In the genomic region with DNA sequence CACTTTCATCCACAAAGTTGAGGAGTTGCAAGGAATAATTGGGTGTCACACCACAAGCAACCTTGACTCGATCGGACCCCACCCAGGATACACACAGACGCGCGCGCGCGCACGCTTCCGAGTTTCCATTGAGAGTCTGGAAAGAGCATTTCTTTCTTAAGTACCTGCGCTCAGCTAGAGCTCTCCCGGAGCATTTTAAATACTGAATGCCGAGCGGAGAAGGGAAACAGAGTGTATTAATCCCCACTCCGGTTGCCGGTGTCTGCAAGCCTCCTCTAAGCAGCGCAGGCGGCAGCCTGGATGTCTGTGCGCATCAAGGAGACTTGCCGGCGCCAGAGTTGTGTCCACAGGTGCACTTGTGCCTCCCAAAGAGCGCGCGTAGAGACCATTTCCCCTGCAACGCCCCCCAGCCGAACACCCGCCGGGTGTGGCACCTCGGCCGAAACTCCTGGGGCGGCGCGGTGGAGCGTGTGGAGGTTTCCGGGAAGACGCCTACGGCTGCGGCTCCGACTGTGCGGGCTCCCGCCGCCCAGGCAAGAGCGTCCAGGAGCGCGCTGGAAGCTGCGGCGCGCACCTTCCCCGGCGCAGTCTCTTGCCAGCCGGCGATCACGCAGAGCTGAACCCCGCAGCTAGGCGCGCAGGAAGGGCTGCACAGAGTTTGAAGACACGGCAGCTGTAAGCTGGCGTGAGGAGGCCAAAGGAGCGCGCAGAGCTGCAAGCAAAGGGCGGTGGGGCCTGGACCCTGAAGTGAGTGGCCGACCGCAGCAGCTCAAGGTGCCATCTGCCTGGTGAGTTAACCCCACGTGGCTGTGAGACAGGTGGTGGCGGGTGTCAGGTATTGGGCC, we compare ENCODE assay signal across 9 cellular contexts. TPM values are rescaled to one million over a fixed set of nuclear protein-coding genes. Genes with fewer than 3 reads are reported as not detected.
DNase-seq lines count a peak whose midpoint lies in the region; ATAC-seq and TF ChIP-seq lines count a peak whose summit lies in the region.
"Had no signal": no experiment of that assay in that cellular context is flagged by ENCODE, and none has a peak within 500 bp of the region (broad histone marks: within the 10 kb centered on the region; RNA-seq: fewer than 3 reads in every experiment).

No MANE protein-coding gene starts in this region.

- H3K27me3 ChIP-seq in body of pancreas: peaks cover 0 to 78% of the 10 kb centered on the region in 2 donors

- peak; percentile 23 for ATAC-seq in body of pancreas
- ATAC-seq in GM19324 (IDR thresholded peaks at IDR 0.05; ENCODE audit: low FRiP score, unreplicated experiment): no peak

- H3K4me3 ChIP-seq in body of pancreas: no peak overlapping the region
- H3K4me3 ChIP-seq in mesodermal cell (ENCODE audit: extremely low read depth, insufficient read depth, low read length, poor library complexity, severe bottlenecking): peak overlapping the region; percentile 22

- H3K36me3 ChIP-seq in body of pancreas (replicated peaks in 1 of 2; ENCODE audit: insufficient read depth in 1 of 2, low read depth in 2 of 2) (no peaks in the 10 kb centered on the region), mesodermal cell (ENCODE audit: control insufficient read depth, insufficient read depth, low read length) (no peaks in the 10 kb centered on the region)

- TF ChIP-seq POLR2A in body of pancreas (IDR thresholded peaks at IDR 0.05): no peak

- TF ChIP-seq RAD21 in Ishikawa (IDR thresholded peaks at IDR 0.05; ENCODE audit: low read depth): no peak

- peaks cover 0 to 5% (median 0%) of the 10 kb centered on the region in 3 donors for H3K9me3 ChIP-seq in body of pancreas
- no peaks in the 10 kb centered on the region for H3K9me3 ChIP-seq in mesodermal cell (ENCODE audit: control insufficient read depth, low read length)

- DNase-seq in body of pancreas (peak in 2 of 4 donors; percentile 17 to 20), substantia nigra (lab: John Stamatoyannopoulos, UW) (no peak), cortex of kidney (lab: John Stamatoyannopoulos, UW) (no peak), glomerular visceral epithelial cell (ENCODE audit: extremely low spot score) (no peak)
- DNase-seq: NCI-H226 had no signal

- 5 to 11% methylated on average over 26 to 65 of the region's 65 CpGs for WGBS in body of pancreas, 2 donors
- WGBS in mesodermal cell (ENCODE audit: insufficient coverage in 2 of 2), 2 experiments: 0 to 1% methylated on average over 47 to 52 of the region's 65 CpGs

- intact Hi-C loops in body of pancreas (cut with DNase I): no loop called here

- TF ChIP-seq EP300 in Ishikawa (IDR thresholded peaks at IDR 0.05; ENCODE audit: borderline replicate concordance): no peak

- no peak for TF ChIP-seq CTCF in 22Rv1 (IDR thresholded peaks at IDR 0.05)
- no peak for TF ChIP-seq CTCF in body of pancreas (IDR thresholded peaks at IDR 0.05)

- peak overlapping the region; percentile 85 for H3K27ac ChIP-seq in 22Rv1
- H3K27ac ChIP-seq in body of pancreas: no peak overlapping the region
- no peak overlapping the region for H3K27ac ChIP-seq in mesodermal cell (ENCODE audit: low read depth, low read length, severe bottlenecking)
- H3K27ac ChIP-seq in substantia nigra (ENCODE audit: low read depth, low read length, poor library complexity, severe bottlenecking): no peak overlapping the region

- H3K4me1 ChIP-seq in body of pancreas (peaks cover 41% of the 10 kb centered on the region), mesodermal cell (ENCODE audit: control insufficient read depth, insufficient read depth, low read length, poor library complexity, severe bottlenecking) (peaks cover 12% of the 10 kb centered on the region)

TF ChIP-seq in Ishikawa, 13 proteins besides CTCF, POLR2A, EP300 and RAD21:
- TF ChIP-seq TCF12 (IDR thresholded peaks at IDR 0.05; ENCODE audit: low read depth) (0 out of 2 replicates have a peak, but pooled peaks have one; percentile 27), CEBPB (IDR thresholded peaks at IDR 0.05) (no peak), TAF1 (IDR thresholded peaks at IDR 0.05; ENCODE audit: low read depth) (no peak)

RNA-seq across cellular contexts. Expression of gene FEZF1, which starts 1.1 kb away (rescaled TPM):
- not detected for total RNA-seq in body of pancreas
- not detected for polyA plus RNA-seq in mesodermal cell (2013, experiment 1 of 2)
- polyA plus RNA-seq in mesodermal cell (2013, experiment 2 of 2): not detected
